ENCODE assay signal across 8 cellular contexts in the genomic region with DNA sequence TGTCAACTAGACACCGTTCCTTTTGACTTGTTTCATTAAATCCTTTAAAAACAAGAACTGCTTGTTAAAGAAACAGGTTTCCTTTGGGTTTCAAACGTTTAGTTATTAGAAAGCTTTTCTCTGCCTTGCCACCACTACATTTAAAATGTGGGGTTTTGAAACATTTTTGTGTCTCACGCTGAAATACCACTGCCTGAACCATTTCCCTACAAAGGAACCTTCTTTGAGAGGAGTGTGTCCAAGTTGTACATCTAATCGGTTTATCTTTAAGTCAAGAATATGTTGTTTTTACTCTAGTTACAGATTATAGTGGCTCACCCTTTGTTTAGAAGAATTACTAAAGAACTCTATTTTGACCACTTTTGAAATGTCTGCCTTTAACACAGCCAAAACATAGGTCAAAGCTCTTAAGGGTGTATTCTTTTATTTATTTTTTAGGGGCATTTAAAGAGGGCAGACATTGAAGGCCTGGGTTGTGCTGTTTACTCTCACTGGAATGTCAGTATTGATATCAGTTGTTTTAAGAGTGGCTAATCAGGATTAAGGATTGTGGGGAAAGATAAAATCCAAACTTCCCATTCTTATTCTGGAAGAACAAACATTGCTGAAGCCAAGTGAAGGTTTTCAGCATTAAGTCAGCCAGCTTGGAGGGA.
DNase-seq lines count a peak whose midpoint lies in the region; ATAC-seq and TF ChIP-seq lines count a peak whose summit lies in the region.

No MANE protein-coding gene starts in this region.

- no peak overlapping the region for H3K14ac ChIP-seq in IMR-90 (replicated peaks; ENCODE audit: low read depth, low read length)

- no peak overlapping the region for H2BK15ac ChIP-seq in IMR-90 (ENCODE audit: low read depth, low read length)

- peak overlapping the region; percentile 78 to 97 (median 89) for H3K4me2 ChIP-seq in BLaER1 treated with 17β-estradiol and CSF1 and Interleukin-3, amounts not matched to agents 10 nM and 100 nM
- H3K4me2 ChIP-seq in IMR-90 (ENCODE audit: low read depth, low read length) (no peak overlapping the region), GM23248 (ENCODE audit: unreplicated experiment) (no peak overlapping the region)

- WGBS in IMR-90 (ENCODE audit: extremely low coverage in 2 of 2, insufficient read length in 1 of 2), 2 experiments: no CpG with 5 or more reads among the region's 4 CpGs
- 79 to 84% methylated on average over 4 of the region's 4 CpGs for WGBS in GM23248 (ENCODE audit: low coverage in 1 of 2, low lambda C conversion rate in 2 of 2, missing lambda C conversion rate in 2 of 2), 2 experiments

- BruUV-seq in IMR-90 (replicated peaks; lab: Mats Ljungman, UMichigan): no TSS peak

- POLR2A ChIA-PET in IMR-90 (lab: Charles Lee; ENCODE audit: unreplicated experiment): no interaction called here

- dilution Hi-C loops in IMR-90 (cut with HindIII; ENCODE audit: low sequenced_read_pairs, unreplicated experiment): no loop called here

- H3K27ac ChIP-seq in BLaER1 treated with 17β-estradiol and CSF1 and Interleukin-3, amounts not matched to agents 10 nM and 100 nM: peak overlapping the region in 8 of 11 experiments; percentile 3 to 76 (median 64); a peak in 14 of 22 replicates
- H3K27ac ChIP-seq in IMR-90 (ENCODE audit: insufficient read depth, low read length): peak overlapping the region; percentile 77; the same call in 1 of the 2 replicates
- H3K27ac ChIP-seq in coronary artery: peak overlapping the region; percentile 77 to 92
- no peak overlapping the region; the same call in 1 of the 2 replicates for H3K27ac ChIP-seq in GM23248

- in situ Hi-C loops in IMR-90 (cut with MboI; ENCODE audit: low sequenced_read_pairs) (no loop called here), GM23248 (cut with MboI) (no loop called here)

- no peaks in the 10 kb centered on the region for H3K27me3 Mint-ChIP-seq in neural crest cell (ENCODE audit: low read depth)

- no peak for TF ChIP-seq POLR2A in IMR-90 (IDR thresholded peaks at IDR 0.05; ENCODE audit: low read depth, low read length)

- no peak overlapping the region for H3K56ac ChIP-seq in IMR-90 (ENCODE audit: extremely low read depth, insufficient read depth, low read length)

- H3K9me2 ChIP-seq in GM23248 (ENCODE audit: insufficient read depth): no peaks in the 10 kb centered on the region

- H3K9me3 ChIP-seq in BLaER1 treated with 17β-estradiol and CSF1 and Interleukin-3, amounts not matched to agents 10 nM and 100 nM (replicated peaks in 1 of 11): no peaks in the 10 kb centered on the region
- H3K9me3 ChIP-seq in IMR-90 (ENCODE audit: control insufficient read depth, insufficient read depth, low read length) (no peaks in the 10 kb centered on the region), GM23248 (ENCODE audit: low read depth) (no peaks in the 10 kb centered on the region)

- H2BK120ac ChIP-seq in IMR-90 (ENCODE audit: low read depth, low read length): no peak overlapping the region

- no peak overlapping the region for H2AK5ac ChIP-seq in IMR-90 (ENCODE audit: low read depth, low read length)

- H4K5ac ChIP-seq in IMR-90 (ENCODE audit: low read depth, low read length): no peak overlapping the region

- no peak overlapping the region for H3K4me3 Mint-ChIP-seq in neural crest cell

- no peak overlapping the region for H2BK20ac ChIP-seq in IMR-90 (ENCODE audit: low read depth, low read length)

- peaks cover 14% of the 10 kb centered on the region for H3K9me1 ChIP-seq in IMR-90 (ENCODE audit: insufficient read depth, low read length)

- no peak overlapping the region for H2AK9ac ChIP-seq in IMR-90 (replicated peaks; ENCODE audit: low read depth, low read length, poor library complexity)

- H3K36me3 ChIP-seq in BLaER1 treated with 17β-estradiol and CSF1 and Interleukin-3, amounts not matched to agents 10 nM and 100 nM: peaks cover 5 to 55% (median 12%) of the 10 kb centered on the region in 11 experiments; a peak in 21 of 22 replicates
- H3K36me3 ChIP-seq in IMR-90 (ENCODE audit: control insufficient read depth, insufficient read depth, low read length) (peaks cover 3% of the 10 kb centered on the region), GM23248 (ENCODE audit: low read depth) (no peaks in the 10 kb centered on the region)

- no peak overlapping the region for H3K4me3 ChIP-seq in BLaER1 treated with 17β-estradiol and CSF1 and Interleukin-3, amounts not matched to agents 10 nM and 100 nM
- H3K4me3 ChIP-seq in IMR-90 (ENCODE audit: insufficient read depth, low read depth, low read length) (no peak overlapping the region), coronary artery (peak overlapping the region; percentile 17), GM23248 (no peak overlapping the region)

- DNase-seq in IMR-90 (peak; percentile 28), coronary artery (ENCODE audit: low spot score) (no peak), neural crest cell (ENCODE audit: low read depth, low spot score) (no peak), NCI-H69 (lab: John Stamatoyannopoulos, UW) (no peak), medulla oblongata (ENCODE audit: extremely low spot score) (no peak), GM23248 (no peak), amygdala (lab: John Stamatoyannopoulos, UW) (no peak)

- intact Hi-C loops in IMR-90 (cut with micrococcal nuclease): no loop called here

- no peak overlapping the region for H2AFZ ChIP-seq in IMR-90 (replicated peaks; ENCODE audit: low read length, poor library complexity)
- H2AFZ ChIP-seq in GM23248: no peak overlapping the region

- peaks cover 70 to 100% (median 99%) of the 10 kb centered on the region in 10 experiments for H3K4me1 ChIP-seq in BLaER1 treated with 17β-estradiol and CSF1 and Interleukin-3, amounts not matched to agents 10 nM and 100 nM
- H3K4me1 ChIP-seq in IMR-90 (ENCODE audit: control insufficient read depth, insufficient read depth, low read length) (peaks cover 16% of the 10 kb centered on the region), GM23248 (ENCODE audit: insufficient read depth) (peaks cover 23% of the 10 kb centered on the region)

- H4K8ac ChIP-seq in IMR-90 (ENCODE audit: low read depth in 2 of 2, low read length in 2 of 2): no peak overlapping the region

- H3K4ac ChIP-seq in IMR-90 (ENCODE audit: low read depth, low read length): no peak overlapping the region

- no peak for TF ChIP-seq RAD21 in IMR-90 (IDR thresholded peaks at IDR 0.05; ENCODE audit: low read length)

- 0 out of 22 replicates have a peak overlapping the region, but pooled peaks of 2 of the 11 experiments have one; percentile 8 to 15 for H3K9ac ChIP-seq in BLaER1 treated with 17β-estradiol and CSF1 and Interleukin-3, amounts not matched to agents 10 nM and 100 nM
- no peak overlapping the region for H3K9ac ChIP-seq in IMR-90 (ENCODE audit: low read depth, low read length)
- H3K9ac ChIP-seq in GM23248: no peak overlapping the region

- peaks cover 0 to 77% (median 20%) of the 10 kb centered on the region in 11 experiments; a peak in 13 of 22 replicates for H4K20me1 ChIP-seq in BLaER1 treated with 17β-estradiol and CSF1 and Interleukin-3, amounts not matched to agents 10 nM and 100 nM
- H4K20me1 ChIP-seq in IMR-90 (ENCODE audit: insufficient read depth, low read length) (peaks cover 47% of the 10 kb centered on the region), GM23248 (ENCODE audit: insufficient read depth) (no peaks in the 10 kb centered on the region)

- H3K23ac ChIP-seq in IMR-90 (ENCODE audit: low read depth, low read length): no peak overlapping the region

- no peaks in the 10 kb centered on the region for H3K27me3 ChIP-seq in BLaER1 treated with 17β-estradiol and CSF1 and Interleukin-3, amounts not matched to agents 10 nM and 100 nM
- H3K27me3 ChIP-seq in IMR-90 (ENCODE audit: control insufficient read depth, insufficient read depth, low read length) (no peaks in the 10 kb centered on the region), GM23248 (replicated peaks; ENCODE audit: insufficient read depth) (no peaks in the 10 kb centered on the region)

- CTCF ChIA-PET in IMR-90 (lab: Yijun Ruan, JAX): interaction anchor here (0.8 to 1.6 kb wide), 2 partner anchors 16 to 537 kb away, joined by 3 to 4 read pairs; no protein-coding TSS in a partner anchor

- no peak overlapping the region for H3K18ac ChIP-seq in IMR-90 (ENCODE audit: low read depth, low read length)

- no peak overlapping the region for H4K91ac ChIP-seq in IMR-90 (ENCODE audit: insufficient read depth, low read depth, low read length)

- H3K4me1 Mint-ChIP-seq in neural crest cell: peaks cover 47% of the 10 kb centered on the region

- peaks cover 22% of the 10 kb centered on the region; the same call in 1 of the 2 replicates for H3F3A ChIP-seq in GM23248 (ENCODE audit: insufficient read depth)

- peak overlapping the region; percentile 10 for H2BK5ac ChIP-seq in IMR-90 (ENCODE audit: low read depth, low read length, poor library complexity, severe bottlenecking)

- peaks cover 93% of the 10 kb centered on the region for H3K79me2 ChIP-seq in GM23248 (ENCODE audit: insufficient read depth)

- no peaks in the 10 kb centered on the region for H3K9me3 Mint-ChIP-seq in neural crest cell

- ATAC-seq in IMR-90 (ENCODE audit: low read depth): peak; percentile 73

- peaks cover 32 to 58% of the 10 kb centered on the region in 2 experiments for H3K79me1 ChIP-seq in IMR-90 (ENCODE audit: low read depth in 1 of 2, low read length in 2 of 2)

- no peaks in the 10 kb centered on the region for H3K36me3 Mint-ChIP-seq in neural crest cell (ENCODE audit: low read depth)

- TF ChIP-seq CTCF in IMR-90 (conservative IDR thresholded peaks at IDR 0.05; ENCODE audit: low read depth, low read length): no peak
- no peak for TF ChIP-seq CTCF in coronary artery (IDR thresholded peaks at IDR 0.05)
- no peak for TF ChIP-seq CTCF in neural crest cell (conservative IDR thresholded peaks at IDR 0.05)

- peak overlapping the region; percentile 32 for H3K27ac Mint-ChIP-seq in neural crest cell (ENCODE audit: unreplicated experiment)

TF ChIP-seq in IMR-90, 13 proteins besides CTCF, POLR2A, EP300 and RAD21:
- TF ChIP-seq CEBPB (IDR thresholded peaks at IDR 0.05; ENCODE audit: low read depth, low read length): no peak
- no peak for TF ChIP-seq MAFK (IDR thresholded peaks at IDR 0.05; ENCODE audit: low read depth, low read length)
- no peak for TF ChIP-seq CHD1 (IDR thresholded peaks at IDR 0.05; ENCODE audit: low read depth, low read length)
- TF ChIP-seq NFE2L2 (IDR thresholded peaks at IDR 0.05; ENCODE audit: low read depth, low read length): no peak
- TF ChIP-seq RFX5 (IDR thresholded peaks at IDR 0.05; ENCODE audit: low read depth, low read length): no peak
- no peak for TF ChIP-seq ELK1 (IDR thresholded peaks at IDR 0.05; ENCODE audit: borderline replicate concordance, low read depth, low read length)
- TF ChIP-seq MXI1 (IDR thresholded peaks at IDR 0.05; ENCODE audit: borderline replicate concordance, low read depth, low read length): no peak

Comparison
In these comparisons a context has a peak if more than half of its experiments do, and no peak if none do; other contexts are left out.
1. H3K4me2 ChIP-seq: peak in BLaER1 treated with 17β-estradiol and CSF1 and Interleukin-3, amounts not matched to agents 10 nM and 100 nM (11 of 11); none in IMR-90 (single experiment) and GM23248 (single experiment).